27 cellular contexts compared by ENCODE assay signal in the genomic region with DNA sequence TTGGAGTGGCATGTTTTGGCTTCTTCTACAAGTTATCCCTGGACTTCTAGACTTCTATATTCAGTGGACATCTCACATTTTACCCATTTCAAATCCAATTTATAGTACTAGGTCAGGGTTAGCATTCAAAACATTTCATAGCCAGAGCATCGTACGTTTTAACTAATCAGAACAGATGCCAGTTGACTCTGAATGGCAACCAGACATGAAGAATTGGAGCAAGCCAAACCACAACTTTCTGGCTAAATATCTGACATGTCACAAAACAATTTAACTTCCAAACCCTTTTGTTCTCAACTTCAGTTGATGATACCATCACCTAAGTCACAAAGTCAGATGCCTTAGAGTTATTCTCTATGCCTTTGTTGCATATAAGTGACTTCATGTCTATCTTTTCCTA.
"Had no signal": no experiment of that assay in that cellular context is flagged by ENCODE, and none has a peak within 500 bp of the region (broad histone marks: within the 10 kb centered on the region; RNA-seq: fewer than 3 reads in every experiment).

No MANE protein-coding gene starts in this region.

- H3K36me3 Mint-ChIP-seq: mesothelial cell of epicardium; naive thymus-derived CD4-positive, alpha-beta T cell; stimulated activated memory B cell treated with anti-CD40 and anti-IgM and Interleukin-4, amounts not matched to agents 10 μg/mL and 1 μg/mL and 100 μg/mL, for 72 hours; type B pancreatic cell had no signal

- H3K27ac Mint-ChIP-seq: mesothelial cell of epicardium; naive thymus-derived CD4-positive, alpha-beta T cell; nephron; stimulated activated memory B cell treated with anti-CD40 and anti-IgM and Interleukin-4, amounts not matched to agents 10 μg/mL and 1 μg/mL and 100 μg/mL, for 72 hours; type B pancreatic cell had no signal

- H3K27me3 ChIP-seq: heart right ventricle, left lung, sigmoid colon, spleen, testis, tibial artery had no signal

- H3K27me3 Mint-ChIP-seq: naive thymus-derived CD4-positive, alpha-beta T cell; stimulated activated memory B cell treated with anti-CD40 and anti-IgM and Interleukin-4, amounts not matched to agents 10 μg/mL and 1 μg/mL and 100 μg/mL, for 72 hours; type B pancreatic cell had no signal

- H3K4me1 Mint-ChIP-seq: naive thymus-derived CD4-positive, alpha-beta T cell; stimulated activated memory B cell treated with anti-CD40 and anti-IgM and Interleukin-4, amounts not matched to agents 10 μg/mL and 1 μg/mL and 100 μg/mL, for 72 hours had no signal

- H3K27ac ChIP-seq: coronary artery, heart right ventricle, left lung, prostate gland, sigmoid colon, skin epidermis, spleen, testis, tibial artery had no signal

- H3K9me3 Mint-ChIP-seq: mesothelial cell of epicardium; nephron; stimulated activated memory B cell treated with anti-CD40 and anti-IgM and Interleukin-4, amounts not matched to agents 10 μg/mL and 1 μg/mL and 100 μg/mL, for 72 hours; type B pancreatic cell had no signal

- H3K4me1 ChIP-seq: heart right ventricle, left lung, prostate gland, sigmoid colon, spleen, testis, tibial artery had no signal

- ATAC-seq: heart right ventricle; left cardiac atrium; left lung; mucosa of descending colon; naive thymus-derived CD4-positive, alpha-beta T cell; right cardiac atrium; stimulated activated memory B cell treated with anti-CD40 and anti-IgM and Interleukin-4, amounts not matched to agents 10 μg/mL and 1 μg/mL and 100 μg/mL, for 72 hours; stimulated activated naive CD8-positive, alpha-beta T cell treated with anti-CD3 and anti-CD28 coated beads, Interleukin-15, Interleukin-2, amounts not matched to agents 100 U/mL and 50 U/mL, for 24 hours had no signal

- H3K36me3 ChIP-seq: heart right ventricle, left lung, prostate gland, sigmoid colon, spleen, tibial artery had no signal

- FAIRE-seq: islet of Langerhans had no signal

- H3K4me3 ChIP-seq: coronary artery, heart right ventricle, left lung, mucosa of descending colon, prostate gland, sigmoid colon, skin epidermis, spleen, testis, tibial artery had no signal

- DNase-seq: effector CD4-positive, alpha-beta T cell; foreskin melanocyte; glutamatergic neuron; heart right ventricle; hippocampal formation; left cardiac atrium; left lung; mesenchymal stem cell; mucosa of descending colon; naive thymus-derived CD4-positive, alpha-beta T cell; nucleus accumbens; right cardiac atrium; sigmoid colon; spleen; stimulated activated CD4-positive, alpha-beta T cell treated with anti-CD3 and anti-CD28 coated beads, Interleukin-4, amount 100 ng/mL, for 4 hours; stimulated activated naive CD8-positive, alpha-beta T cell treated with anti-CD3 and anti-CD28 coated beads, Interleukin-15, Interleukin-2, amounts not matched to agents 100 U/mL and 50 U/mL, for 24 hours; substantia nigra; testis; tibial artery had no signal

- H3K4me3 Mint-ChIP-seq: mesothelial cell of epicardium; naive thymus-derived CD4-positive, alpha-beta T cell; nephron; stimulated activated memory B cell treated with anti-CD40 and anti-IgM and Interleukin-4, amounts not matched to agents 10 μg/mL and 1 μg/mL and 100 μg/mL, for 72 hours; type B pancreatic cell had no signal

- H3K9me3 ChIP-seq: heart right ventricle, mucosa of descending colon, prostate gland, testis, tibial artery had no signal
